In genomic region chr22:17268501-17269223, GRCh38 we compare ENCODE assay signal across 14 cellular contexts. TPM values are rescaled to one million over a fixed set of nuclear protein-coding genes. Genes with fewer than 3 reads are reported as not detected.
DNase-seq lines count a peak whose midpoint lies in the region; ATAC-seq and TF ChIP-seq lines count a peak whose summit lies in the region.
"Had no signal": no experiment of that assay in that cellular context is flagged by ENCODE, and none has a peak within 500 bp of the region (broad histone marks: within the 10 kb centered on the region; RNA-seq: fewer than 3 reads in every experiment).

No MANE protein-coding gene starts in this region.

- no peak overlapping the region for H4K91ac ChIP-seq in neuronal stem cell (ENCODE audit: low read depth, low read length, poor library complexity)

- H3K36me3 Mint-ChIP-seq in chondrocyte (ENCODE audit: low read depth), result no peaks in the 10 kb centered on the region

- H3K9me3 Mint-ChIP-seq in chondrocyte (ENCODE audit: low read depth), result no peaks in the 10 kb centered on the region

- no peak overlapping the region for H3K27ac Mint-ChIP-seq in chondrocyte (ENCODE audit: unreplicated experiment)

- no peaks in the 10 kb centered on the region for H3K36me3 ChIP-seq in HUES48 (ENCODE audit: control insufficient read depth, insufficient read depth, low read length)
- H3K36me3 ChIP-seq in neuronal stem cell (replicated peaks in 1 of 2; ENCODE audit: control insufficient read depth in 2 of 2, insufficient read depth in 2 of 2, low read length in 2 of 2), result no peaks in the 10 kb centered on the region
- H3K36me3 ChIP-seq: gastrocnemius medialis, left lung had no signal

- no peak overlapping the region for H3K9ac ChIP-seq in HUES48 (ENCODE audit: low read depth, low read length)
- no peak overlapping the region for H3K9ac ChIP-seq in neuronal stem cell (ENCODE audit: low read depth, low read length, poor library complexity)

- no peak overlapping the region for H3K23ac ChIP-seq in neuronal stem cell (ENCODE audit: low read depth, low read length, poor library complexity)

- peak overlapping the region; percentile 43 for H2AK5ac ChIP-seq in neuronal stem cell (ENCODE audit: low read depth, low read length)

- peaks cover 77% of the 10 kb centered on the region for H3K4me1 ChIP-seq in HUES48 (ENCODE audit: control insufficient read depth, insufficient read depth, low read length)
- peaks cover 42 to 65% of the 10 kb centered on the region in 2 donors for H3K4me1 ChIP-seq in neuronal stem cell (ENCODE audit: control insufficient read depth in 2 of 2, insufficient read depth in 1 of 2, low read depth in 1 of 2, low read length in 2 of 2)
- H3K4me1 ChIP-seq: left lung had no signal

- peak overlapping the region; percentile 79 for H3K18ac ChIP-seq in neuronal stem cell (ENCODE audit: low read length)

- no peak overlapping the region for H3K4me2 ChIP-seq in neuronal stem cell (ENCODE audit: insufficient read depth, low read length, poor library complexity, severe bottlenecking)

- H4K8ac ChIP-seq in neuronal stem cell (ENCODE audit: low read depth, low read length), result no peak overlapping the region

- peak overlapping the region; percentile 25 for H2BK12ac ChIP-seq in neuronal stem cell (ENCODE audit: low read length)

- no peak overlapping the region for H3K4me3 Mint-ChIP-seq in chondrocyte (ENCODE audit: unreplicated experiment)

- no peak overlapping the region for H2BK5ac ChIP-seq in neuronal stem cell (ENCODE audit: low read length)

- peak; percentile 27 for TF ChIP-seq CTCF in chondrocyte (IDR thresholded peaks at IDR 0.05)

- H3K27me3 Mint-ChIP-seq in chondrocyte (ENCODE audit: low read depth), result peaks cover 4% of the 10 kb centered on the region

- H3K9me3 ChIP-seq in HUES48 (ENCODE audit: control insufficient read depth, insufficient read depth, low read length) (no peaks in the 10 kb centered on the region), neuronal stem cell (replicated peaks in 1 of 2; ENCODE audit: control insufficient read depth in 2 of 2, insufficient read depth in 1 of 2, low read depth in 1 of 2, low read length in 2 of 2) (no peaks in the 10 kb centered on the region)
- H3K9me3 ChIP-seq: gastrocnemius medialis, left lung had no signal

- H3K4me1 Mint-ChIP-seq in chondrocyte (ENCODE audit: low read depth), result peaks cover 34% of the 10 kb centered on the region

- no peak overlapping the region for H3K14ac ChIP-seq in neuronal stem cell (ENCODE audit: low read length)

- H2AFZ ChIP-seq in neuronal stem cell (ENCODE audit: low read length), result no peak overlapping the region

- H3K27me3 ChIP-seq in HUES48 (ENCODE audit: control insufficient read depth, insufficient read depth, low read length) (no peaks in the 10 kb centered on the region), neuronal stem cell (ENCODE audit: control insufficient read depth in 3 of 3, insufficient read depth in 3 of 3, low read depth in 1 of 3, low read length in 3 of 3) (no peaks in the 10 kb centered on the region)
- H3K27me3 ChIP-seq: gastrocnemius medialis, left lung had no signal

- H3K27ac ChIP-seq in HUES48 (ENCODE audit: low read depth, low read length) (peak overlapping the region; percentile 97), neuronal stem cell (replicated peaks; ENCODE audit: low read length) (no peak overlapping the region)
- H3K27ac ChIP-seq: left lung had no signal

- H2BK15ac ChIP-seq in neuronal stem cell (ENCODE audit: low read length), result peak overlapping the region; percentile 87

- no peak overlapping the region for H3K4me3 ChIP-seq in HUES48 (ENCODE audit: low read depth, low read length)
- no peak overlapping the region for H3K4me3 ChIP-seq in neuronal stem cell (ENCODE audit: low read length in 2 of 2)
- H3K4me3 ChIP-seq: gastrocnemius medialis, left lung had no signal

- no peaks in the 10 kb centered on the region for H3K79me1 ChIP-seq in neuronal stem cell (ENCODE audit: low read depth, low read length)

- ATAC-seq in GM18517 (IDR thresholded peaks at IDR 0.05; ENCODE audit: unreplicated experiment), result no peak
- ATAC-seq: activated CD4-positive, CD25-positive, alpha-beta regulatory T cell treated with anti-CD3 and anti-CD28 coated beads, Interleukin-2, amount 50 U/mL, for 24 hours; gastrocnemius medialis; left lung had no signal

- no peak overlapping the region for H2BK120ac ChIP-seq in neuronal stem cell (ENCODE audit: low read depth, low read length)

- no peak overlapping the region for H3K4ac ChIP-seq in neuronal stem cell (ENCODE audit: low read length)

- DNase-seq in NOMO-1 treated with DMSO at 0.1 percent for 48 hours (lab: John Stamatoyannopoulos, UW; ENCODE audit: unreplicated experiment) (peak; percentile 3), NOMO-1 treated with dmso at 0.1 percent for 144 hours (lab: John Stamatoyannopoulos, UW; ENCODE audit: unreplicated experiment) (no peak), chondrocyte (ENCODE audit: low spot score) (no peak), neuronal stem cell (ENCODE audit: low spot score) (no peak), GDM1 (lab: John Stamatoyannopoulos, UW) (no peak), HuH-7 (ENCODE audit: low spot score) (no peak)
- DNase-seq: ACHN, gastrocnemius medialis, left lung, NCI-H1930, SHP77 treated with DMSO at 0.1 percent for 48 hours had no signal

- no CpG with 5 or more reads among the region's 5 CpGs for WGBS in neuronal stem cell (ENCODE audit: extremely low coverage in 2 of 2, insufficient read length in 2 of 2, insufficient replicate concordance in 1 of 2), 2 donors

RNA-seq across cellular contexts. Expression of gene ADA2, which starts 49.4 kb away (rescaled TPM):
- 2.9 to 4.6 TPM (median 4.3 TPM) in 3 replicates for total RNA-seq in chondrocyte
- 35.3 TPM for polyA plus RNA-seq in neuronal stem cell (2013, experiment 1 of 2)
- polyA plus RNA-seq in neuronal stem cell (2013, experiment 2 of 2), result 35.4 TPM
